In genomic region chr3:67018105-67018788, GRCh38 we compare ENCODE assay signal across 8 cellular contexts. TPM values are rescaled to one million over a fixed set of nuclear protein-coding genes. Genes with fewer than 3 reads are reported as not detected.
A peak's percentile ranks its signal among the peaks of the same experiment; 100 is the strongest.
DNase-seq lines count a peak whose midpoint lies in the region; ATAC-seq, FAIRE-seq and TF ChIP-seq lines count a peak whose summit lies in the region.

No MANE protein-coding gene starts in this region.

- H4K20me1 ChIP-seq in HepG2 (ENCODE audit: insufficient read depth, low read length), result no peaks in the 10 kb centered on the region

- peak; percentile 52 for ATAC-seq in GM21723 (IDR thresholded peaks at IDR 0.05; ENCODE audit: unreplicated experiment)
- ATAC-seq in HepG2, result peak; percentile 54; the same call in 1 of the 3 replicates
- ATAC-seq in GM21367 (IDR thresholded peaks at IDR 0.05; ENCODE audit: unreplicated experiment), result no peak
- ATAC-seq in HG03354 (IDR thresholded peaks at IDR 0.05; ENCODE audit: poor library complexity, severe bottlenecking, unreplicated experiment), result no peak

- POLR2A ChIA-PET in HepG2 (lab: Yijun Ruan, JAX), result no interaction called here

- intact Hi-C loops in HepG2 (cut with micrococcal nuclease; ENCODE audit: unreplicated experiment), result no loop called here

- TF ChIP-seq POLR2A in HepG2 (IDR thresholded peaks at IDR 0.05; ENCODE audit: insufficient read depth in 1 of 2, low read depth in 2 of 2, low read length in 2 of 2), result no peak

- H3K79me2 ChIP-seq in HepG2 (ENCODE audit: insufficient read depth, low read length), result no peaks in the 10 kb centered on the region

- no peak for TF ChIP-seq CTCF in HepG2 (CRISPR knock-in tag; IDR thresholded peaks at IDR 0.05)

- H3K27me3 ChIP-seq in HepG2 (ENCODE audit: control insufficient read depth in 1 of 2, insufficient read depth in 2 of 2, low read length in 2 of 2), result peaks cover 1 to 11% of the 10 kb centered on the region in 2 experiments; a peak in 4 of 5 replicates

- peak overlapping the region; percentile 55 for H3K4me2 ChIP-seq in HepG2 (ENCODE audit: low read depth, low read length)

- FAIRE-seq in HepG2 (lab: Jason Lieb, UNC), result no peak

- H3K9me3 ChIP-seq in HepG2 (ENCODE audit: low read length), result no peaks in the 10 kb centered on the region

- CTCF ChIA-PET in HepG2 (lab: Yijun Ruan, JAX; ENCODE audit: low intra/inter-chr PET ratio, low total read pairs), result no interaction called here

- H3K4me3 ChIP-seq in GM08714 (ENCODE audit: low read length), result peak overlapping the region; percentile 40; the same call in 1 of the 2 replicates
- H3K4me3 ChIP-seq in HepG2 (replicated peaks in 1 of 3; ENCODE audit: insufficient read depth in 1 of 3, low read depth in 2 of 3, low read length in 3 of 3), result peak overlapping the region in 1 of 3 experiments; percentile 23; a peak in 2 of 6 replicates

- H3K4me1 ChIP-seq in HepG2 (ENCODE audit: insufficient read depth, low read length), result peaks cover 21% of the 10 kb centered on the region

- no TSS peak for BruUV-seq in HepG2 (replicated peaks; lab: Mats Ljungman, UMichigan)

- no peak for TF ChIP-seq EP300 in HepG2 (IDR thresholded peaks at IDR 0.05; ENCODE audit: low read depth in 2 of 2, low read length in 2 of 2)
- no peak for TF ChIP-seq EP300 in HepG2 (CRISPR knock-in tag; IDR thresholded peaks at IDR 0.05; ENCODE audit: borderline replicate concordance)

- no peak overlapping the region for H3K9ac ChIP-seq in HepG2 (ENCODE audit: insufficient read depth, low read depth, low read length)

- H2AFZ ChIP-seq in HepG2 (ENCODE audit: low read length), result no peak overlapping the region

- H3K36me3 ChIP-seq in HepG2 (replicated peaks in 1 of 2; ENCODE audit: control insufficient read depth in 1 of 2, insufficient read depth in 2 of 2, low read length in 2 of 2), result no peaks in the 10 kb centered on the region

- no peak overlapping the region for H3K27ac ChIP-seq in HepG2 (ENCODE audit: extremely low read length, insufficient read depth, low read length)

- WGBS in HepG2 (ENCODE audit: low lambda C conversion rate), result 6% methylated on average over 12 of the region's 12 CpGs

- peak; percentile 62 for DNase-seq in RPMI7951 (ENCODE audit: low read depth)
- no peak for DNase-seq in HepG2 (ENCODE audit: low spot score)
- no peak for DNase-seq in NCI-H2081 treated with DMSO at 0.1 percent for 48 hours (lab: John Stamatoyannopoulos, UW)
- DNase-seq in NCI-H526 (lab: John Stamatoyannopoulos, UW), result no peak

- TF ChIP-seq RAD21 in HepG2 (CRISPR knock-in tag; IDR thresholded peaks at IDR 0.05), result no peak

- in situ Hi-C loops in HepG2 (cut with HindIII; ENCODE audit: extremely low pct_ligation_motif_present, low pct_unique_long_range_greater_than_20kb), result no loop called here

TF ChIP-seq in HepG2, 621 proteins besides CTCF, POLR2A, EP300 and RAD21:
- no peak for TF ChIP-seq SATB2 (CRISPR knock-in tag; IDR thresholded peaks at IDR 0.05)
- 0 out of 2 replicates have a peak, but pooled peaks have one; percentile 24 for TF ChIP-seq PPARG (CRISPR knock-in tag; conservative IDR thresholded peaks at IDR 0.05)

RNA-seq across cellular contexts. Expression of gene KBTBD8, which starts 20.1 kb away (rescaled TPM):
- total RNA-seq in RPMI7951 (2014; rRNA removed; shearing (Covaris generic)), result 4.1 and 6.2 TPM in 2 replicates
- total RNA-seq in HepG2 (2016; rRNA removed; fragmentation: Illumina TruSeq; extraction: Trizol), result 7.6 and 16.2 TPM in 2 replicates
- 0.53 and 0.81 TPM in 2 replicates for total RNA-seq in HepG2 (2016; cell fraction: cytosol; rRNA removed; fragmentation: Illumina TruSeq; extraction: Trizol; ENCODE audit: low read depth)
- 7.1 and 13.9 TPM in 2 replicates for total RNA-seq in HepG2 (2016; cell fraction: insoluble cytoplasmic fraction; rRNA removed; fragmentation: Illumina TruSeq; extraction: Trizol)
- 2.3 and 4.2 TPM in 2 replicates for total RNA-seq in HepG2 (2016; cell fraction: membrane; rRNA removed; fragmentation: Illumina TruSeq; extraction: Trizol)
- 5.5 and 7.7 TPM in 2 replicates for total RNA-seq in HepG2 (2016; cell fraction: nucleus; rRNA removed; fragmentation: Illumina TruSeq; extraction: Trizol)
- 0.81 and 1.1 TPM in 2 replicates for polyA plus RNA-seq in HepG2 (2011; rRNA removed)
- 0.27 and 0.29 TPM in 2 replicates for polyA plus RNA-seq in HepG2 (2011; cell fraction: cytosol; rRNA removed)
- 0.17 and 0.40 TPM in 2 replicates for polyA plus RNA-seq in HepG2 (2011; cell fraction: nucleus; rRNA removed)
- 0.59 and 0.76 TPM in 2 replicates for polyA plus RNA-seq in HepG2 (2012)
- polyA plus RNA-seq in HepG2 (2016; cell fraction: cytosol; fragmentation: Illumina TruSeq; extraction: Trizol; ENCODE audit: low read depth), result 0.17 and 0.29 TPM in 2 replicates
- 5.0 and 5.8 TPM in 2 replicates for polyA plus RNA-seq in HepG2 (2016; cell fraction: insoluble cytoplasmic fraction; fragmentation: Illumina TruSeq; extraction: Trizol; ENCODE audit: low read depth)
- 0.65 and 0.88 TPM in 2 replicates for polyA plus RNA-seq in HepG2 (2016; cell fraction: membrane; fragmentation: Illumina TruSeq; extraction: Trizol; ENCODE audit: low read depth)
- polyA plus RNA-seq in HepG2 (2016; cell fraction: nucleus; fragmentation: Illumina TruSeq; extraction: Trizol; ENCODE audit: insufficient read depth, low read depth), result 4.1 and 5.3 TPM in 2 replicates
- polyA minus RNA-seq in HepG2 (2011; rRNA and poly(A)+ RNA removed; ENCODE audit: low replicate concordance), result 2.5 TPM in 1 of 2 replicates, not detected in the other
- 0.40 and 0.79 TPM in 2 replicates for polyA minus RNA-seq in HepG2 (2011; cell fraction: cytosol; rRNA and poly(A)+ RNA removed)
- 2.1 and 4.6 TPM in 2 replicates for polyA minus RNA-seq in HepG2 (2011; cell fraction: nucleus; rRNA and poly(A)+ RNA removed)

Comparison
In these comparisons a context has a peak if more than half of its experiments do, and no peak if none do; other contexts are left out.
1. ATAC-seq: peak in GM21723 (single experiment) and HepG2 (single experiment); none in GM21367 (single experiment) and HG03354 (single experiment).